23 cellular contexts compared by ENCODE assay signal in genomic region chr4:28682872-28683271, GRCh38.
"Had no signal": no experiment of that assay in that cellular context is flagged by ENCODE, and none has a peak within 500 bp of the region (broad histone marks: within the 10 kb centered on the region; RNA-seq: fewer than 3 reads in every experiment).

No MANE protein-coding gene starts in this region.

- H3K27ac Mint-ChIP-seq: activated T-cell treated with anti-CD3 and anti-CD28 coated beads, Interleukin-2, amount 50 U/mL, for 72 hours; nephron; stimulated activated naive B cell treated with anti-CD40 and anti-IgM and Interleukin-4, amounts not matched to agents 10 μg/mL and 1 μg/mL and 100 μg/mL, for 72 hours had no signal

- H3K4me1 ChIP-seq: ascending aorta, colonic mucosa, spleen, upper lobe of left lung had no signal

- ATAC-seq: activated T-cell treated with anti-CD3 and anti-CD28 coated beads, Interleukin-2, amount 50 U/mL, for 72 hours; left lobe of liver; stimulated activated naive B cell treated with anti-CD40 and anti-IgM and Interleukin-4, amounts not matched to agents 10 μg/mL and 1 μg/mL and 100 μg/mL, for 72 hours had no signal

- FAIRE-seq: endometrium, keratinocyte had no signal

- H3K9me3 ChIP-seq: ascending aorta, colonic mucosa, thoracic aorta, upper lobe of left lung had no signal

- H3K27me3 ChIP-seq: ascending aorta, colonic mucosa, spleen, upper lobe of left lung had no signal

- H3K36me3 Mint-ChIP-seq: stimulated activated naive B cell treated with anti-CD40 and anti-IgM and Interleukin-4, amounts not matched to agents 10 μg/mL and 1 μg/mL and 100 μg/mL, for 72 hours had no signal

- H3K27me3 Mint-ChIP-seq: central memory CD8-positive, alpha-beta T cell; stimulated activated naive B cell treated with anti-CD40 and anti-IgM and Interleukin-4, amounts not matched to agents 10 μg/mL and 1 μg/mL and 100 μg/mL, for 72 hours had no signal

- H3K4me3 ChIP-seq: ascending aorta, colonic mucosa, spleen, thoracic aorta, upper lobe of left lung had no signal

- DNase-seq: activated CD8-positive, alpha-beta memory T cell treated with anti-CD3 and anti-CD28 coated beads for 24 hours; activated effector memory CD4-positive, alpha-beta T cell treated with anti-CD3 and anti-CD28 coated beads, Interleukin-2, amount 50 U/mL, for 16 hours; activated naive CD4-positive, alpha-beta T cell treated with anti-CD3 and anti-CD28 coated beads, Interleukin-2, amount 50 U/mL, for 16 hours; activated T-cell treated with anti-CD3 and anti-CD28 coated beads, Interleukin-2, amount 50 U/mL, for 72 hours; colonic mucosa; erythroblast; foreskin melanocyte; glutamatergic neuron; hippocampal formation; midbrain; occipital lobe; retina; spleen; stimulated activated naive B cell treated with anti-CD40 and anti-IgM and Interleukin-4, amounts not matched to agents 10 μg/mL and 1 μg/mL and 100 μg/mL, for 72 hours; T-helper 9 cell; upper lobe of left lung had no signal

- H3K27ac ChIP-seq: ascending aorta, colonic mucosa, spleen, thoracic aorta, upper lobe of left lung had no signal

- H3K4me1 Mint-ChIP-seq: central memory CD8-positive, alpha-beta T cell; nephron; stimulated activated naive B cell treated with anti-CD40 and anti-IgM and Interleukin-4, amounts not matched to agents 10 μg/mL and 1 μg/mL and 100 μg/mL, for 72 hours had no signal

- H3K4me3 Mint-ChIP-seq: activated T-cell treated with anti-CD3 and anti-CD28 coated beads, Interleukin-2, amount 50 U/mL, for 72 hours; central memory CD8-positive, alpha-beta T cell; nephron; stimulated activated naive B cell treated with anti-CD40 and anti-IgM and Interleukin-4, amounts not matched to agents 10 μg/mL and 1 μg/mL and 100 μg/mL, for 72 hours had no signal

- H3K36me3 ChIP-seq: ascending aorta, colonic mucosa, spleen, thoracic aorta, upper lobe of left lung had no signal
